In genomic region chrX:17773221-17773876, GRCh38 we compare ENCODE assay signal across 17 cellular contexts. TPM values are rescaled to one million over a fixed set of nuclear protein-coding genes. Genes with fewer than 3 reads are reported as not detected.
DNase-seq lines count a peak whose midpoint lies in the region; ATAC-seq, FAIRE-seq and TF ChIP-seq lines count a peak whose summit lies in the region.
"Had no signal": no experiment of that assay in that cellular context is flagged by ENCODE, and none has a peak within 500 bp of the region (broad histone marks: within the 10 kb centered on the region; RNA-seq: fewer than 3 reads in every experiment).

No MANE protein-coding gene starts in this region.

- intact Hi-C loops in activated CD4-positive, alpha-beta T cell treated with anti-CD3 and anti-CD28 coated beads for 36 hours (cut with DNase I, micrococcal nuclease) = loop anchor here in 1 of 2 experiments (2.0 kb wide), 1 partner anchor 33 kb away; no protein-coding TSS in a partner anchor

- H3K4me3 Mint-ChIP-seq in activated CD4-positive, alpha-beta T cell treated with anti-CD3 and anti-CD28 coated beads for 36 hours = no peak overlapping the region
- no peak overlapping the region for H3K4me3 Mint-ChIP-seq in stimulated activated naive CD8-positive, alpha-beta T cell treated with anti-CD3 and anti-CD28 coated beads, Interleukin-15, amount 100 ng/mL, for 72 hours
- no peak overlapping the region for H3K4me3 Mint-ChIP-seq in astrocyte (ENCODE audit: unreplicated experiment)

- no peak overlapping the region for H3K4me3 ChIP-seq in astrocyte (ENCODE audit: insufficient read depth, low read depth, low read length)
- H3K4me3 ChIP-seq: BLaER1, GM12878, HAP-1 had no signal

- H3K36me3 Mint-ChIP-seq in activated CD4-positive, alpha-beta T cell treated with anti-CD3 and anti-CD28 coated beads for 36 hours (ENCODE audit: low read depth) = no peaks in the 10 kb centered on the region
- H3K36me3 Mint-ChIP-seq in astrocyte (ENCODE audit: low read depth, unreplicated experiment) = no peaks in the 10 kb centered on the region

- POLR2A ChIA-PET in activated CD4-positive, alpha-beta T cell treated with anti-CD3 and anti-CD28 coated beads for 36 hours (lab: Charles Lee) = no interaction called here

- no peak overlapping the region for H2AFZ ChIP-seq in astrocyte (ENCODE audit: low read depth, low read length)

- no peak for DNase-seq in activated CD4-positive, alpha-beta T cell treated with anti-CD3 and anti-CD28 coated beads for 36 hours
- no peak for DNase-seq in activated CD4-positive, alpha-beta T cell treated with anti-CD3 and anti-CD28 coated beads for 48 hours
- no peak for DNase-seq in stimulated activated naive CD8-positive, alpha-beta T cell treated with anti-CD3 and anti-CD28 coated beads, Interleukin-15, amount 100 ng/mL, for 72 hours
- DNase-seq in stimulated activated naive CD8-positive, alpha-beta T cell treated with anti-CD3 and anti-CD28 coated beads, Interleukin-15, Interleukin-2, amounts not matched to agents 100 U/mL and 50 U/mL, for 24 hours = no peak
- DNase-seq in astrocyte (ENCODE audit: low read depth) = no peak
- DNase-seq in GM19239 (ENCODE audit: insufficient read length, low spot score) = no peak
- no peak for DNase-seq in NCI-H748 (lab: John Stamatoyannopoulos, UW; ENCODE audit: unreplicated experiment)
- DNase-seq: AML-193, DMS79 had no signal

- no peaks in the 10 kb centered on the region for H3K4me1 ChIP-seq in astrocyte (ENCODE audit: insufficient read depth, low read length)
- H3K4me1 ChIP-seq: BLaER1, HAP-1 had no signal

- no peaks in the 10 kb centered on the region for H4K20me1 ChIP-seq in astrocyte (ENCODE audit: insufficient read depth, low read length)

- CTCF ChIA-PET in activated CD4-positive, alpha-beta T cell treated with anti-CD3 and anti-CD28 coated beads for 36 hours (lab: Charles Lee) = no interaction called here

- H3K79me2 ChIP-seq in astrocyte (ENCODE audit: insufficient read depth, low read length) = no peaks in the 10 kb centered on the region

- no peaks in the 10 kb centered on the region for H3K9me3 ChIP-seq in astrocyte (ENCODE audit: insufficient read depth, low read depth, low read length)
- H3K9me3 ChIP-seq: BLaER1, HAP-1 had no signal

- H3K9ac ChIP-seq in astrocyte (ENCODE audit: low read length) = no peak overlapping the region
- H3K9ac ChIP-seq: BLaER1 had no signal

- H3K27me3 Mint-ChIP-seq in activated CD4-positive, alpha-beta T cell treated with anti-CD3 and anti-CD28 coated beads for 36 hours = no peaks in the 10 kb centered on the region
- H3K27me3 Mint-ChIP-seq in stimulated activated naive CD8-positive, alpha-beta T cell treated with anti-CD3 and anti-CD28 coated beads, Interleukin-15, amount 100 ng/mL, for 72 hours = no peaks in the 10 kb centered on the region
- H3K27me3 Mint-ChIP-seq in astrocyte (ENCODE audit: low read depth, unreplicated experiment) = peaks cover 8% of the 10 kb centered on the region

- H3K4me2 ChIP-seq in astrocyte (ENCODE audit: low read length) = no peak overlapping the region
- H3K4me2 ChIP-seq: BLaER1 had no signal

- H3K27me3 ChIP-seq in astrocyte (ENCODE audit: insufficient read depth, low read length) = no peaks in the 10 kb centered on the region

- peak; percentile 66 for FAIRE-seq in astrocyte (lab: Jason Lieb, UNC)
- FAIRE-seq in GM19239 (lab: Jason Lieb, UNC) = no peak
- FAIRE-seq: GM12878, H1, HepG2, HTR-8/SVneo had no signal

- peaks cover 12% of the 10 kb centered on the region for H3K4me1 Mint-ChIP-seq in activated CD4-positive, alpha-beta T cell treated with anti-CD3 and anti-CD28 coated beads for 36 hours
- H3K4me1 Mint-ChIP-seq in stimulated activated naive CD8-positive, alpha-beta T cell treated with anti-CD3 and anti-CD28 coated beads, Interleukin-15, amount 100 ng/mL, for 72 hours = no peaks in the 10 kb centered on the region
- no peaks in the 10 kb centered on the region for H3K4me1 Mint-ChIP-seq in astrocyte (ENCODE audit: low read depth, unreplicated experiment)

- H3K27ac ChIP-seq in astrocyte (ENCODE audit: low read depth, low read length) = no peak overlapping the region
- H3K27ac ChIP-seq: 22Rv1, BLaER1 had no signal

- ATAC-seq in activated CD4-positive, alpha-beta T cell treated with anti-CD3 and anti-CD28 coated beads for 36 hours = peak; percentile 11
- ATAC-seq in stimulated activated naive CD8-positive, alpha-beta T cell treated with anti-CD3 and anti-CD28 coated beads, Interleukin-15, amount 100 ng/mL, for 72 hours = peak; percentile 49
- no peak for ATAC-seq in stimulated activated naive CD8-positive, alpha-beta T cell treated with anti-CD3 and anti-CD28 coated beads, Interleukin-15, Interleukin-2, amounts not matched to agents 100 U/mL and 50 U/mL, for 24 hours
- no peak for ATAC-seq in HG03565 (IDR thresholded peaks at IDR 0.05; ENCODE audit: unreplicated experiment)
- ATAC-seq: GM12878, HepG2 had no signal

- H3K27ac Mint-ChIP-seq in activated CD4-positive, alpha-beta T cell treated with anti-CD3 and anti-CD28 coated beads for 36 hours = no peak overlapping the region
- H3K27ac Mint-ChIP-seq in stimulated activated naive CD8-positive, alpha-beta T cell treated with anti-CD3 and anti-CD28 coated beads, Interleukin-15, amount 100 ng/mL, for 72 hours = no peak overlapping the region
- no peak overlapping the region for H3K27ac Mint-ChIP-seq in astrocyte (ENCODE audit: unreplicated experiment)

- no peak for TF ChIP-seq CTCF in astrocyte (IDR thresholded peaks at IDR 0.05; ENCODE audit: insufficient read depth, low read depth, low read length)

- no peaks in the 10 kb centered on the region for H3K36me3 ChIP-seq in astrocyte (ENCODE audit: insufficient read depth, low read length)
- H3K36me3 ChIP-seq: BLaER1, HAP-1 had no signal

- H3K9me3 Mint-ChIP-seq in activated CD4-positive, alpha-beta T cell treated with anti-CD3 and anti-CD28 coated beads for 36 hours (ENCODE audit: low read depth) = no peaks in the 10 kb centered on the region
- no peaks in the 10 kb centered on the region for H3K9me3 Mint-ChIP-seq in stimulated activated naive CD8-positive, alpha-beta T cell treated with anti-CD3 and anti-CD28 coated beads, Interleukin-15, amount 100 ng/mL, for 72 hours
- H3K9me3 Mint-ChIP-seq in astrocyte (ENCODE audit: unreplicated experiment) = no peaks in the 10 kb centered on the region

RNA-seq across cellular contexts. Expression of gene SCML1, which starts 36.1 kb away (rescaled TPM):
- total RNA-seq in activated CD4-positive, alpha-beta T cell treated with anti-CD3 and anti-CD28 coated beads for 36 hours = 1 to 10 TPM; 7.3 TPM
- 4.2 and 5.1 TPM in 2 replicates for total RNA-seq in astrocyte

Comparison
In these comparisons a context has a peak if more than half of its experiments do, and no peak if none do; other contexts are left out.
1. ATAC-seq: peak in activated CD4-positive, alpha-beta T cell treated with anti-CD3 and anti-CD28 coated beads for 36 hours (single experiment) and stimulated activated naive CD8-positive, alpha-beta T cell treated with anti-CD3 and anti-CD28 coated beads, Interleukin-15, amount 100 ng/mL, for 72 hours (single experiment); none in stimulated activated naive CD8-positive, alpha-beta T cell treated with anti-CD3 and anti-CD28 coated beads, Interleukin-15, Interleukin-2, amounts not matched to agents 100 U/mL and 50 U/mL, for 24 hours (single experiment) and HG03565 (single experiment).